ENCODE assay signal across 1 cellular context in the genomic region with DNA sequence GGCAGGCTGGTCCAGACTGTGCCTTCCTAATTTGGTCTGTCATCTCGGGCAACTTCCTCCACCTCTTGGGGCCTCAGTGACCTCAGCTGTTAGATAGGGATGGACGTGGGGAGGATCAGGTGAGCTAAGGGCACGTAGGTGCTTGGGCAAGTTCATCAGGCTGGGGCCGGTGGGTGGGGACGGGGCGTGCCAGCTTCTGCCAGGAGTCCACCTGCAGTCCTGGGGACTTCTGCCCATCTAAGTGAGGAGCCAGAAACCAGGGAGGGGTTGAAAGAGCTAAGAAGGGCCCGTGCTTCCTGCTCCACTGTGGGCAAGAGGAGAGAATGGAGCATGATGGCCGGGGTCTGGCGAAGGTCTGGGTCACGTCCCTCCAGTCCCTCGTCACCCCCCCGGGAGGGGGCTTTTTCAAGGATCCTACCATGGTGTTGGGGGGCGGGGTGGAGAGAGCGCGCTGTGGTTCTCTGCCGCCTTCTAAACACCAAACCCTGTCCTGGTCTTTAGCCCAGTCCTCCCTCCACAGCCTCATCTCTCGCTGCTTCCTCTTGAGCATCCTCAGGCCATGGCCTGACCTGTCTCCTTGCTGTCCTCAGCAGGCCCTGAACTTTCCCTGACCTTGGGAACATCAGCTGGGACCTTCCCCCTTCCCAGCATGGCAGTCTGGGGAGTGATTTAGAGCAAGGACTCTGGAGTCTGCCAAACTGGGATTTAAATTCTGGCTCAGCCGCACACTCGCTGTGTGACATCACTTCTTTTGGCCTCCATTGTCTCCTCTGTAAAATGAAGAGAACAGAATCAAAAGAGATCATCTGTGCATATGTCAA.
TF ChIP-seq lines count a peak whose summit lies in the region.

No MANE protein-coding gene starts in this region.

TF ChIP-seq in WTC11, 78 proteins besides CTCF, POLR2A, EP300 and RAD21:
- TF ChIP-seq NFE2L1 (CRISPR knock-in tag; IDR thresholded peaks at IDR 0.05) (no peak), FOXK1 (CRISPR knock-in tag; IDR thresholded peaks at IDR 0.05) (no peak), HMGA2 (CRISPR knock-in tag; IDR thresholded peaks at IDR 0.05) (no peak), ELF4 (CRISPR knock-in tag; IDR thresholded peaks at IDR 0.05; ENCODE audit: low read depth) (no peak), ZNF263 (CRISPR knock-in tag; IDR thresholded peaks at IDR 0.05; ENCODE audit: low read depth) (no peak)
- TF ChIP-seq, protein P1, sequence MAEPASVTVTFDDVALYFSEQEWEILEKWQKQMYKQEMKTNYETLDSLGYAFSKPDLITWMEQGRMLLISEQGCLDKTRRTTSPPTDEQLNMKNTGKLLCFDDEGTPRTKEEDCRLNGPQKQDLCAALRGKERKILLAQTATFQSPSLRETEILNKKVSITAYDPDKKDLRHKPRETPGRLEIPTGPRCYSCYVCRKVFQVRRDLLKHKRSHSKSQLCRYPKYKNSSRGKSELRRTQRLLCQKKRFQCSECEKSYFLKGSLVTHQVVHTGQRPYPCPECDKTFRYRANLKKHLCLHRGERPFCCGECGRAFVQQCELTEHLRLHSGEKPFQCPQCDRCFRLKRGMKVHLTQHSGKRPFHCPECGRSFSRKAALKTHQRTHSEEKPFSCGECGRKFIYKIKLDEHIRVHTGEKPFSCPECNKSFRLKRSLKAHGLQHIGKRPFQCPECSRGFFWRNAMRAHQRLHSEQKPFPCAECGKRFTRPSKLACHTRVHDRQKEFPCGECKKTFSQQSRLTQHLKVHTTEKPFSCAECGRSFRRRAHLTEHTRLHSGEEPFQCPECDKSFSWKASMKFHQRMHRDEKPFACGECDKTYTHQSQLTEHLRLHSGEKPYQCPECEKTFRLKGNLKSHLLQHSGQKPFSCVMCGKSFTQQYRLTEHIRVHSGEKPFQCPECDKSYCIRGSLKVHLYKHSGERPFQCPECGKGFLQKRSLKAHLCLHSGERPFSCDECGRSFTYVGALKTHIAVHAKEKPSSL (CRISPR knock-in tag; conservative IDR thresholded peaks at IDR 0.05) = no peak
- TF ChIP-seq, protein P2, sequence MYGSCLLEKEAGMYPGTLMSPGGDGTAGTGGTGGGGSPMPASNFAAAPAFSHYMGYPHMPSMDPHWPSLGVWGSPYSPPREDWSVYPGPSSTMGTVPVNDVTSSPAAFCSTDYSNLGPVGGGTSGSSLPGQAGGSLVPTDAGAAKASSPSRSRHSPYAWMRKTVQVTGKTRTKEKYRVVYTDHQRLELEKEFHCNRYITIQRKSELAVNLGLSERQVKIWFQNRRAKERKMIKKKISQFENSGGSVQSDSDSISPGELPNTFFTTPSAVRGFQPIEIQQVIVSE (CRISPR knock-in tag; IDR thresholded peaks at IDR 0.05; ENCODE audit: borderline replicate concordance) = no peak
